ENCODE assay signal across 16 cellular contexts in the genomic region with DNA sequence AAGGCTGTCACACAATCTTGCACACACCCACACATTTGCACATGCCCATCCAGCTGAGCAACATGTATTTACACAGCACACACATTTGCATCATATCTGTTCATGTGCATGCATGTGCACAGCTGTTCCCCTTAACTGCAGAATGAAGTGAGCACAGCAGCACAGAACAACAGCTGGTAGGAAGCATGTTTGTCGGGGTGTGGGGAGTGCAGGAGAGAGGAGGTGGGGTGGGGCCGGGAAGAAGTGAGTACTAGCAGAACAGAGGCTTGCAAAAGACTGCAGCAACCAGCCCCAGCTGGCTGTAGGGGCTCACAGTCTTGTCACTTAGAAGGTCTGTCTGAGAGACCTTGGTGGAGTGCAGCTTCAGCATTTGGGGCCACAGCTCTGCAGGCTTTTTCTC.
DNase-seq lines count a peak whose midpoint lies in the region; ATAC-seq and TF ChIP-seq lines count a peak whose summit lies in the region.
"Had no signal": no experiment of that assay in that cellular context is flagged by ENCODE, and none has a peak within 500 bp of the region (broad histone marks: within the 10 kb centered on the region; RNA-seq: fewer than 3 reads in every experiment).

No MANE protein-coding gene starts in this region.

- no peak overlapping the region for H3K4me2 ChIP-seq in SK-N-SH

- POLR2A ChIA-PET in SK-N-SH (lab: Yijun Ruan, JAX), result no interaction called here

- TF ChIP-seq CTCF in SK-N-SH (IDR thresholded peaks at IDR 0.05), result no peak
- no peak for TF ChIP-seq CTCF in dorsolateral prefrontal cortex (IDR thresholded peaks at IDR 0.05 in 54 of 56, conservative IDR thresholded peaks at IDR 0.05 in 2 of 56; ENCODE audit: low read depth in 1 of 56, partially characterized antibody in 56 of 56)
- no peak for TF ChIP-seq CTCF in prostate gland (IDR thresholded peaks at IDR 0.05)

- TF ChIP-seq EP300 in SK-N-SH (IDR thresholded peaks at IDR 0.05; ENCODE audit: borderline replicate concordance in 1 of 2, low read depth in 1 of 2, low read length in 1 of 2), result no peak

- CTCF ChIA-PET in SK-N-SH (lab: Yijun Ruan, JAX), result interaction anchor here (1.2 to 2.4 kb wide), 2 partner anchors 12 to 23 kb away, joined by 3 to 8 read pairs; no protein-coding TSS in a partner anchor

- no peaks in the 10 kb centered on the region for H3K9me2 ChIP-seq in SK-N-SH

- intact Hi-C loops in dorsolateral prefrontal cortex (cut with DNase I), result no loop called here
- intact Hi-C loops in prostate gland (cut with DNase I), result no loop called here

- H3F3A ChIP-seq in SK-N-SH (replicated peaks; ENCODE audit: insufficient read depth), result no peaks in the 10 kb centered on the region

- H3K79me2 ChIP-seq in SK-N-SH (ENCODE audit: insufficient read depth), result no peaks in the 10 kb centered on the region

- H3K4me1 ChIP-seq in SK-N-SH (ENCODE audit: control insufficient read depth in 1 of 2, insufficient read depth in 2 of 2, low read depth in 1 of 2, low read length in 1 of 2) (peaks cover 0 to 14% of the 10 kb centered on the region in 2 experiments; a peak in 1 of 4 replicates), prostate gland (replicated peaks) (no peaks in the 10 kb centered on the region)

- H4K20me1 ChIP-seq in SK-N-SH (ENCODE audit: insufficient read depth), result no peaks in the 10 kb centered on the region

- no peak overlapping the region for H3K27ac ChIP-seq in SK-N-SH (ENCODE audit: low read depth in 2 of 2, low read length in 1 of 2)
- H3K27ac ChIP-seq in dorsolateral prefrontal cortex, result peak overlapping the region in 30 of 59 donors; percentile 4 to 93 (median 78)
- no peak overlapping the region for H3K27ac ChIP-seq in prostate gland
- H3K27ac ChIP-seq: SJSA1 had no signal

- TF ChIP-seq RAD21 in SK-N-SH (IDR thresholded peaks at IDR 0.05; ENCODE audit: low read length), result no peak

- ATAC-seq in SK-N-SH treated with all-trans-retinoic acid at 6 μM for 48 hours, result peak; percentile 15; the same call in 2 of the 3 replicates
- ATAC-seq: CD8-positive, alpha-beta T cell had no signal

- WGBS in SK-N-SH (ENCODE audit: low lambda C conversion rate), result 78% methylated on average over 2 of the region's 2 CpGs
- WGBS in prostate gland, result 46% methylated on average over 2 of the region's 2 CpGs

- no peaks in the 10 kb centered on the region for H3K27me3 ChIP-seq in SK-N-SH (ENCODE audit: insufficient read depth)
- H3K27me3 ChIP-seq in dorsolateral prefrontal cortex, result no peaks in the 10 kb centered on the region
- H3K27me3 ChIP-seq in prostate gland (replicated peaks; ENCODE audit: insufficient read depth), result no peaks in the 10 kb centered on the region
- H3K27me3 ChIP-seq: SJSA1 had no signal

- no peaks in the 10 kb centered on the region for H3K9me3 ChIP-seq in SK-N-SH
- no peaks in the 10 kb centered on the region for H3K9me3 ChIP-seq in prostate gland
- H3K9me3 ChIP-seq: SJSA1 had no signal

- H3K36me3 ChIP-seq in SK-N-SH (replicated peaks in 1 of 2; ENCODE audit: control insufficient read depth in 1 of 2, insufficient read depth in 2 of 2, low read length in 1 of 2), result no peaks in the 10 kb centered on the region
- H3K36me3 ChIP-seq in prostate gland, result no peaks in the 10 kb centered on the region
- H3K36me3 ChIP-seq: SJSA1 had no signal

- no peak overlapping the region for H3K9ac ChIP-seq in SK-N-SH

- H3K4me3 ChIP-seq in SK-N-SH (ENCODE audit: low read depth in 2 of 2, low read length in 1 of 2), result no peak overlapping the region
- H3K4me3 ChIP-seq in dorsolateral prefrontal cortex, result no peak overlapping the region
- H3K4me3 ChIP-seq in prostate gland, result no peak overlapping the region
- H3K4me3 ChIP-seq: SJSA1 had no signal

- no peak for TF ChIP-seq POLR2A in prostate gland (IDR thresholded peaks at IDR 0.05)

- no peak overlapping the region for H2AFZ ChIP-seq in SK-N-SH (ENCODE audit: low read depth)

- DNase-seq in SK-N-SH, result no peak
- peak; percentile 86 to 92 for DNase-seq in NCI-H526 (lab: John Stamatoyannopoulos, UW)
- DNase-seq in dorsolateral prefrontal cortex, result no peak
- no peak for DNase-seq in D341Med (ENCODE audit: low spot score)
- DNase-seq in activated gamma-delta T cell (lab: John Stamatoyannopoulos, UW), result no peak
- no peak for DNase-seq in prostate gland (ENCODE audit: low spot score)
- DNase-seq: CD8-positive, alpha-beta T cell; HCEC 1CT; KBM-7; MM.1S; NCI-H187; NCI-H2081 treated with DMSO at 0.1 percent for 48 hours; Right ventricle myocardium superior; RPMI8226 had no signal

TF ChIP-seq in SK-N-SH treated with all-trans-retinoic acid at 6 μM for 48 hours, 23 proteins besides CTCF, POLR2A, EP300 and RAD21 (continues in another document):
- TF ChIP-seq, protein P1, sequence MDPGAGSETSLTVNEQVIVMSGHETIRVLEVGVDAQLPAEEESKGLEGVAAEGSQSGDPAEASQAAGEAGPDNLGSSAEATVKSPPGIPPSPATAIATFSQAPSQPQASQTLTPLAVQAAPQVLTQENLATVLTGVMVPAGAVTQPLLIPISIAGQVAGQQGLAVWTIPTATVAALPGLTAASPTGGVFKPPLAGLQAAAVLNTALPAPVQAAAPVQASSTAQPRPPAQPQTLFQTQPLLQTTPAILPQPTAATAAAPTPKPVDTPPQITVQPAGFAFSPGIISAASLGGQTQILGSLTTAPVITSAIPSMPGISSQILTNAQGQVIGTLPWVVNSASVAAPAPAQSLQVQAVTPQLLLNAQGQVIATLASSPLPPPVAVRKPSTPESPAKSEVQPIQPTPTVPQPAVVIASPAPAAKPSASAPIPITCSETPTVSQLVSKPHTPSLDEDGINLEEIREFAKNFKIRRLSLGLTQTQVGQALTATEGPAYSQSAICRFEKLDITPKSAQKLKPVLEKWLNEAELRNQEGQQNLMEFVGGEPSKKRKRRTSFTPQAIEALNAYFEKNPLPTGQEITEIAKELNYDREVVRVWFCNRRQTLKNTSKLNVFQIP (CRISPR knock-in tag; IDR thresholded peaks at IDR 0.05; ENCODE audit: borderline replicate concordance, low read depth), result no peak
- TF ChIP-seq ZNF565 (CRISPR knock-in tag; conservative IDR thresholded peaks at IDR 0.05; ENCODE audit: low read depth), result no peak
- TF ChIP-seq TOX (CRISPR knock-in tag; IDR thresholded peaks at IDR 0.05; ENCODE audit: borderline replicate concordance), result no peak
- no peak for TF ChIP-seq SNAI2 (CRISPR knock-in tag; IDR thresholded peaks at IDR 0.05)
- TF ChIP-seq BACH2 (CRISPR knock-in tag; IDR thresholded peaks at IDR 0.05; ENCODE audit: borderline replicate concordance), result no peak
- TF ChIP-seq ZNF70 (CRISPR knock-in tag; IDR thresholded peaks at IDR 0.05), result no peak
- TF ChIP-seq GLIS3 (CRISPR knock-in tag; IDR thresholded peaks at IDR 0.05), result no peak

TF ChIP-seq in SK-N-SH, 30 proteins besides CTCF, POLR2A, EP300 and RAD21 (continues in another document):
- TF ChIP-seq EZH2phosphoT487 (IDR thresholded peaks at IDR 0.05; ENCODE audit: borderline replicate concordance, low read depth), result no peak
- TF ChIP-seq, protein P2, sequence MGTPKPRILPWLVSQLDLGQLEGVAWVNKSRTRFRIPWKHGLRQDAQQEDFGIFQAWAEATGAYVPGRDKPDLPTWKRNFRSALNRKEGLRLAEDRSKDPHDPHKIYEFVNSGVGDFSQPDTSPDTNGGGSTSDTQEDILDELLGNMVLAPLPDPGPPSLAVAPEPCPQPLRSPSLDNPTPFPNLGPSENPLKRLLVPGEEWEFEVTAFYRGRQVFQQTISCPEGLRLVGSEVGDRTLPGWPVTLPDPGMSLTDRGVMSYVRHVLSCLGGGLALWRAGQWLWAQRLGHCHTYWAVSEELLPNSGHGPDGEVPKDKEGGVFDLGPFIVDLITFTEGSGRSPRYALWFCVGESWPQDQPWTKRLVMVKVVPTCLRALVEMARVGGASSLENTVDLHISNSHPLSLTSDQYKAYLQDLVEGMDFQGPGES (IDR thresholded peaks at IDR 0.05; ENCODE audit: low read depth, low read length), result no peak
- TF ChIP-seq YY1 (IDR thresholded peaks at IDR 0.05; ENCODE audit: low read depth), result no peak
- TF ChIP-seq, protein P3, sequence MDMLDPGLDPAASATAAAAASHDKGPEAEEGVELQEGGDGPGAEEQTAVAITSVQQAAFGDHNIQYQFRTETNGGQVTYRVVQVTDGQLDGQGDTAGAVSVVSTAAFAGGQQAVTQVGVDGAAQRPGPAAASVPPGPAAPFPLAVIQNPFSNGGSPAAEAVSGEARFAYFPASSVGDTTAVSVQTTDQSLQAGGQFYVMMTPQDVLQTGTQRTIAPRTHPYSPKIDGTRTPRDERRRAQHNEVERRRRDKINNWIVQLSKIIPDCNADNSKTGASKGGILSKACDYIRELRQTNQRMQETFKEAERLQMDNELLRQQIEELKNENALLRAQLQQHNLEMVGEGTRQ (IDR thresholded peaks at IDR 0.05; ENCODE audit: borderline replicate concordance, low read depth, low read length), result no peak
- no peak for TF ChIP-seq SMC3 (IDR thresholded peaks at IDR 0.05; ENCODE audit: low read depth, low read length)
- TF ChIP-seq FOSL2 (IDR thresholded peaks at IDR 0.05; ENCODE audit: borderline replicate concordance, low read depth), result no peak
- TF ChIP-seq, protein P4, sequence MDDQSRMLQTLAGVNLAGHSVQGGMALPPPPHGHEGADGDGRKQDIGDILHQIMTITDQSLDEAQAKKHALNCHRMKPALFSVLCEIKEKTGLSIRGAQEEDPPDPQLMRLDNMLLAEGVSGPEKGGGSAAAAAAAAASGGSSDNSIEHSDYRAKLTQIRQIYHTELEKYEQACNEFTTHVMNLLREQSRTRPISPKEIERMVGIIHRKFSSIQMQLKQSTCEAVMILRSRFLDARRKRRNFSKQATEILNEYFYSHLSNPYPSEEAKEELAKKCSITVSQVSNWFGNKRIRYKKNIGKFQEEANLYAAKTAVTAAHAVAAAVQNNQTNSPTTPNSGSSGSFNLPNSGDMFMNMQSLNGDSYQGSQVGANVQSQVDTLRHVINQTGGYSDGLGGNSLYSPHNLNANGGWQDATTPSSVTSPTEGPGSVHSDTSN (IDR thresholded peaks at IDR 0.05), result no peak
- TF ChIP-seq TEAD4 (IDR thresholded peaks at IDR 0.05; ENCODE audit: borderline replicate concordance, insufficient read depth), result no peak

Comparison
In these comparisons a context has a peak if more than half of its experiments do, and no peak if none do; other contexts are left out.
1. DNase-seq: peak in NCI-H526 (2 of 2); none in SK-N-SH (single experiment), dorsolateral prefrontal cortex (0 of 10), D341Med (single experiment), activated gamma-delta T cell (single experiment) and prostate gland (single experiment).
2. H3K27ac ChIP-seq: peak in dorsolateral prefrontal cortex (30 of 59); none in SK-N-SH (0 of 2) and prostate gland (0 of 2).